In genomic region chr2:196696423-196697073, GRCh38 we compare ENCODE assay signal across 1 cellular context.
TF ChIP-seq lines count a peak whose summit lies in the region.

No MANE protein-coding gene starts in this region.

TF ChIP-seq in HEK293, 187 proteins besides CTCF, POLR2A, EP300 and RAD21 (continued from another document):
- TF ChIP-seq ZNF114 (tag by site-specific recombination; IDR thresholded peaks at IDR 0.05), result no peak
- TF ChIP-seq ZSCAN30 (tag by site-specific recombination; IDR thresholded peaks at IDR 0.05), result no peak
- no peak for TF ChIP-seq ZNF830 (tag by site-specific recombination; IDR thresholded peaks at IDR 0.05; ENCODE audit: low read depth)
- TF ChIP-seq ZNF558 (tag by site-specific recombination; IDR thresholded peaks at IDR 0.05), result no peak
- TF ChIP-seq ZNF311 (tag by site-specific recombination; IDR thresholded peaks at IDR 0.05; ENCODE audit: borderline replicate concordance), result no peak
- TF ChIP-seq ZNF530 (tag by site-specific recombination; IDR thresholded peaks at IDR 0.05; ENCODE audit: low read depth), result no peak
- no peak for TF ChIP-seq ZNF266 (tag by site-specific recombination; IDR thresholded peaks at IDR 0.05; ENCODE audit: low read depth)
- no peak for TF ChIP-seq ZNF18 (tag by site-specific recombination; IDR thresholded peaks at IDR 0.05)
- no peak for TF ChIP-seq ZNF10 (tag by site-specific recombination; IDR thresholded peaks at IDR 0.05)
- no peak for TF ChIP-seq ZNF677 (tag by site-specific recombination; IDR thresholded peaks at IDR 0.05)
- no peak for TF ChIP-seq ZFP37 (tag by site-specific recombination; IDR thresholded peaks at IDR 0.05)
- no peak for TF ChIP-seq ZIC2 (tag by site-specific recombination; IDR thresholded peaks at IDR 0.05)
- TF ChIP-seq MEIS1 (CRISPR knock-in tag; IDR thresholded peaks at IDR 0.05; ENCODE audit: borderline replicate concordance), result no peak
- TF ChIP-seq ZBTB17 (tag by site-specific recombination; IDR thresholded peaks at IDR 0.05), result peak; percentile 19; the same call in 1 of the 2 replicates
- TF ChIP-seq ZNF596 (tag by site-specific recombination; IDR thresholded peaks at IDR 0.05), result no peak
- TF ChIP-seq ZEB2 (tag by site-specific recombination; IDR thresholded peaks at IDR 0.05), result no peak
- TF ChIP-seq FEZF1 (tag by site-specific recombination; IDR thresholded peaks at IDR 0.05), result 0 out of 2 replicates have a peak, but pooled peaks have one; percentile 24
- TF ChIP-seq ZNF670 (tag by site-specific recombination; IDR thresholded peaks at IDR 0.05; ENCODE audit: low read depth), result no peak
- 0 out of 2 replicates have a peak, but pooled peaks have one; percentile 21 for TF ChIP-seq ZBTB21 (tag by site-specific recombination; IDR thresholded peaks at IDR 0.05)
- 0 out of 2 replicates have a peak, but pooled peaks have one; percentile 22 for TF ChIP-seq ZBTB44 (tag by site-specific recombination; IDR thresholded peaks at IDR 0.05)
- TF ChIP-seq ZSCAN16 (tag by site-specific recombination; IDR thresholded peaks at IDR 0.05), result no peak
- no peak for TF ChIP-seq ZNF146 (tag by site-specific recombination; IDR thresholded peaks at IDR 0.05)
- TF ChIP-seq ZNF549 (tag by site-specific recombination; IDR thresholded peaks at IDR 0.05), result no peak
- no peak for TF ChIP-seq EGR2 (tag by site-specific recombination; IDR thresholded peaks at IDR 0.05; ENCODE audit: low read depth)
- TF ChIP-seq ZNF510 (tag by site-specific recombination; IDR thresholded peaks at IDR 0.05; ENCODE audit: insufficient replicate concordance), result no peak
- TF ChIP-seq ZNF518A (tag by site-specific recombination; conservative IDR thresholded peaks at IDR 0.05; ENCODE audit: low read depth), result no peak
